In the genomic region with DNA sequence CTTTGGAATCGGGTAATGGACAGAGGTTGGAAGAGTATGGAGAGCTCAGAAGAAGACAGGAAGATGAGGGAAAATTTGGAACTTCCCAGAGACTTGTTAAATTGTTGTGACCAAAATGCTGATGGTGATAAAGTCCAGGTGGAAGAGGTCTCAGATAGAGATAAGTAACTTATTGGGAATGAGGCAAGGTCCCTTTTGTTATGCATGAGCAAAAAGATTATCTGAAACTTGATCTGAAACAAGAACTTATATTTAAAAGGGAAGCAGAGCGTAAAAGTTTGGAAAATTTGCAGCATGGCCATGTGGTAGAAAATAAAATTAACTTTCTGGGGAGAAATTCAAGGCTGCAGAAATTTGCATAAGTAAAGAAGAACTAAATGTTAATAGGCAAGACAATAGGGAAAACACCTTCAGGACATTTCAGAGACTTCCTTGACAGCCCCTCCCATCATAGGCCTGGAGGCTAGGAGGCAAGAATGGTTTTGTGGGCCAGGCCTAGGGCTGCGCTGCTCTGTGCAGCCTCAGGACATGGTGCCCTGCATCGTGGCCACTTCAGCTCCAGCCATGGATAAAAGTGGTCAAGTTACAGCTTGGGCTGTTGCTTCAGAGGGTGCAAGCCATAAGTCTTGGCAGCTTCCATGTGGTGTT, we compare ENCODE assay signal across 29 cellular contexts.
"Had no signal": no experiment of that assay in that cellular context is flagged by ENCODE, and none has a peak within 500 bp of the region (broad histone marks: within the 10 kb centered on the region; RNA-seq: fewer than 3 reads in every experiment).

No MANE protein-coding gene starts in this region.

- H3K4me1 ChIP-seq: adrenal gland, body of pancreas, esophagus squamous epithelium had no signal

- H3K27ac ChIP-seq: adrenal gland, body of pancreas, epithelial cell of prostate, esophagus squamous epithelium, thoracic aorta, WERI-Rb-1 had no signal

- H3K27me3 ChIP-seq: adrenal gland, body of pancreas, esophagus squamous epithelium had no signal

- ATAC-seq: activated CD4-positive, CD25-positive, alpha-beta regulatory T cell treated with anti-CD3 and anti-CD28 coated beads, Interleukin-2, amount 50 U/mL, for 24 hours; body of pancreas; left colon; right cardiac atrium; stimulated activated naive CD8-positive, alpha-beta T cell treated with anti-CD3 and anti-CD28 coated beads, Interleukin-15, Interleukin-2, amounts not matched to agents 100 U/mL and 50 U/mL, for 24 hours had no signal

- H3K4me3 Mint-ChIP-seq: activated naive CD8-positive, alpha-beta T cell treated with anti-CD3 and anti-CD28 coated beads for 36 hours; nephron progenitor cell had no signal

- H3K36me3 Mint-ChIP-seq: activated naive CD8-positive, alpha-beta T cell treated with anti-CD3 and anti-CD28 coated beads for 36 hours had no signal

- FAIRE-seq: colon, keratinocyte, urothelium cell line had no signal

- H3K36me3 ChIP-seq: adrenal gland, esophagus squamous epithelium, thoracic aorta, WERI-Rb-1 had no signal

- H3K4me1 Mint-ChIP-seq: activated naive CD8-positive, alpha-beta T cell treated with anti-CD3 and anti-CD28 coated beads for 36 hours; nephron progenitor cell had no signal

- DNase-seq: activated CD4-positive, alpha-beta T cell treated with anti-CD3 and anti-CD28 coated beads for 48 hours; activated CD4-positive, alpha-beta T cell treated with anti-CD3 and anti-CD28 coated beads, Interleukin-2, amount 50 U/mL, for 48 hours; activated CD8-positive, alpha-beta memory T cell treated with anti-CD3 and anti-CD28 coated beads for 24 hours; activated effector memory CD4-positive, alpha-beta T cell treated with Interleukin-2 at 50 U/mL for 16 hours; activated naive CD4-positive, alpha-beta T cell treated with Interleukin-2 at 50 U/mL for 16 hours; activated naive CD8-positive, alpha-beta T cell treated with anti-CD3 and anti-CD28 coated beads for 36 hours; adrenal gland; aorta; body of pancreas; dermis blood vessel endothelial cell; effector CD4-positive, alpha-beta T cell; esophagus squamous epithelium; foreskin melanocyte; left colon; mammary epithelial cell; nephron progenitor cell; right cardiac atrium; stimulated activated CD4-positive, alpha-beta T cell treated with anti-CD3 and anti-CD28 coated beads, Interleukin-15, amount 100 ng/mL, for 24 hours; stimulated activated CD4-positive, alpha-beta T cell treated with anti-CD3 and anti-CD28 coated beads, Interleukin-2, amount 100 ng/mL, for 24 hours; stimulated activated naive CD8-positive, alpha-beta T cell treated with anti-CD3 and anti-CD28 coated beads, Interleukin-15, Interleukin-2, amounts not matched to agents 100 U/mL and 50 U/mL, for 24 hours; T1000; trophoblast cell; WERI-Rb-1 had no signal

- H3K4me3 ChIP-seq: adrenal gland, body of pancreas, esophagus squamous epithelium, thoracic aorta had no signal

- H3K27me3 Mint-ChIP-seq: activated naive CD8-positive, alpha-beta T cell treated with anti-CD3 and anti-CD28 coated beads for 36 hours had no signal

- H3K9me3 Mint-ChIP-seq: activated naive CD8-positive, alpha-beta T cell treated with anti-CD3 and anti-CD28 coated beads for 36 hours had no signal

- H3K9me3 ChIP-seq: adrenal gland, body of pancreas, esophagus squamous epithelium, thoracic aorta had no signal

- H3K27ac Mint-ChIP-seq: activated naive CD8-positive, alpha-beta T cell treated with anti-CD3 and anti-CD28 coated beads for 36 hours; nephron progenitor cell had no signal
